Comparison of ENCODE assay signal across 1 cellular context in the genomic region with DNA sequence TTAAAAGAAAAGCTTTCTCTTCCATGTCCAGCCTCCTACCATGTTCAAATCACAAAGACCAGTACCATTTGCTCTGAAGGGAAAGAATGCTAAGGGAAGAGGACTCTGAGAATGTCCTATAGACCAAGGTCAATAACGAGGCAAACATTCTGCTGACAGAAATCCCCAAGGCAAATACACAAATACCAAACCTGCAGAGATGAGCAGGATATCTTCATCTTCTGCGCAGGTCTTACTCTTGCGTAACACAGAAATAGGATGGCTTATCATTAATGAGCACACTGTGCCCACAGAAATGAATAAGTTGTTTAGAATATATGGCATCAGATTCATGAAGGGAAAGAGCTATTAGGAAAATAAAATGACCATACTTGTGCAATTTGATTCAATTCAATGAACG.
A peak's percentile ranks its signal among the peaks of the same experiment; 100 is the strongest.
TF ChIP-seq lines count a peak whose summit lies in the region.

No MANE protein-coding gene starts in this region.

TF ChIP-seq in HepG2, 621 proteins besides CTCF, POLR2A, EP300 and RAD21 (continued from another document):
- TF ChIP-seq ARID5B (CRISPR knock-in tag; IDR thresholded peaks at IDR 0.05) (peak; percentile 85), SP140L (CRISPR knock-in tag; IDR thresholded peaks at IDR 0.05; ENCODE audit: borderline replicate concordance) (0 out of 2 replicates have a peak, but pooled peaks have one; percentile 71), CC2D1A (CRISPR knock-in tag; IDR thresholded peaks at IDR 0.05) (no peak), RCOR2 (CRISPR knock-in tag; IDR thresholded peaks at IDR 0.05) (peak; percentile 64; the same call in 1 of the 2 replicates), ZSCAN9 (CRISPR knock-in tag; IDR thresholded peaks at IDR 0.05; ENCODE audit: borderline replicate concordance) (peak; percentile 58; the same call in 1 of the 2 replicates), MED1 (CRISPR knock-in tag; IDR thresholded peaks at IDR 0.05) (peak; percentile 28; the same call in 1 of the 2 replicates), NCOA2 (CRISPR knock-in tag; IDR thresholded peaks at IDR 0.05) (peak; percentile 60; the same call in 1 of the 2 replicates), ZNF790 (CRISPR knock-in tag; IDR thresholded peaks at IDR 0.05; ENCODE audit: borderline replicate concordance) (no peak), POGZ (CRISPR knock-in tag; IDR thresholded peaks at IDR 0.05) (peak; percentile 54; the same call in 1 of the 2 replicates), ZNF441 (CRISPR knock-in tag; IDR thresholded peaks at IDR 0.05; ENCODE audit: borderline replicate concordance) (no peak), FOXA3 (CRISPR knock-in tag; IDR thresholded peaks at IDR 0.05) (peak; percentile 77), TEAD3 (CRISPR knock-in tag; optimal IDR thresholded peaks at IDR 0.05; ENCODE audit: borderline replicate concordance) (peak; percentile 92), MZF1 (CRISPR knock-in tag; IDR thresholded peaks at IDR 0.05; ENCODE audit: borderline replicate concordance) (peak; percentile 99), MIER2 (CRISPR knock-in tag; IDR thresholded peaks at IDR 0.05) (0 out of 2 replicates have a peak, but pooled peaks have one; percentile 31), ZNF792 (CRISPR knock-in tag; IDR thresholded peaks at IDR 0.05) (0 out of 2 replicates have a peak, but pooled peaks have one; percentile 56), NONO (IDR thresholded peaks at IDR 0.05) (no peak), NONO (CRISPR knock-in tag; conservative IDR thresholded peaks at IDR 0.05) (peak; percentile 47; the same call in 1 of the 2 replicates), PTBP1 (IDR thresholded peaks at IDR 0.05; ENCODE audit: low read depth, low read length, poor library complexity, severe bottlenecking) (no peak), KDM1A (CRISPR knock-in tag; IDR thresholded peaks at IDR 0.05) (0 out of 2 replicates have a peak, but pooled peaks have one; percentile 41), ZNF33B (CRISPR knock-in tag; IDR thresholded peaks at IDR 0.05) (no peak), EHMT2 (IDR thresholded peaks at IDR 0.05; ENCODE audit: borderline replicate concordance, low read depth, low read length) (no peak; the same call in 1 of the 2 replicates), RARA (CRISPR knock-in tag; IDR thresholded peaks at IDR 0.05) (peak; percentile 24; the same call in 1 of the 2 replicates)
- TF ChIP-seq, protein P1, sequence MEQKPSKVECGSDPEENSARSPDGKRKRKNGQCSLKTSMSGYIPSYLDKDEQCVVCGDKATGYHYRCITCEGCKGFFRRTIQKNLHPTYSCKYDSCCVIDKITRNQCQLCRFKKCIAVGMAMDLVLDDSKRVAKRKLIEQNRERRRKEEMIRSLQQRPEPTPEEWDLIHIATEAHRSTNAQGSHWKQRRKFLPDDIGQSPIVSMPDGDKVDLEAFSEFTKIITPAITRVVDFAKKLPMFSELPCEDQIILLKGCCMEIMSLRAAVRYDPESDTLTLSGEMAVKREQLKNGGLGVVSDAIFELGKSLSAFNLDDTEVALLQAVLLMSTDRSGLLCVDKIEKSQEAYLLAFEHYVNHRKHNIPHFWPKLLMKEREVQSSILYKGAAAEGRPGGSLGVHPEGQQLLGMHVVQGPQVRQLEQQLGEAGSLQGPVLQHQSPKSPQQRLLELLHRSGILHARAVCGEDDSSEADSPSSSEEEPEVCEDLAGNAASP (CRISPR knock-in tag; IDR thresholded peaks at IDR 0.05; ENCODE audit: borderline replicate concordance), result peak; percentile 68
- TF ChIP-seq, protein P2, sequence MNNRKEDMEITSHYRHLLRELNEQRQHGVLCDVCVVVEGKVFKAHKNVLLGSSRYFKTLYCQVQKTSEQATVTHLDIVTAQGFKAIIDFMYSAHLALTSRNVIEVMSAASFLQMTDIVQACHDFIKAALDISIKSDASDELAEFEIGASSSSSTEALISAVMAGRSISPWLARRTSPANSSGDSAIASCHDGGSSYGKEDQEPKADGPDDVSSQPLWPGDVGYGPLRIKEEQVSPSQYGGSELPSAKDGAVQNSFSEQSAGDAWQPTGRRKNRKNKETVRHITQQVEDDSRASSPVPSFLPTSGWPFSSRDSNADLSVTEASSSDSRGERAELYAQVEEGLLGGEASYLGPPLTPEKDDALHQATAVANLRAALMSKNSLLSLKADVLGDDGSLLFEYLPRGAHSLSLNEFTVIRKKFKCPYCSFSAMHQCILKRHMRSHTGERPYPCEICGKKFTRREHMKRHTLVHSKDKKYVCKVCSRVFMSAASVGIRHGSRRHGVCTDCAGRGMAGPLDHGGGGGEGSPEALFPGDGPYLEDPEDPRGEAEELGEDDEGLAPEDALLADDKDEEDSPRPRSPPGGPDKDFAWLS (CRISPR knock-in tag; IDR thresholded peaks at IDR 0.05; ENCODE audit: borderline replicate concordance), result no peak
- TF ChIP-seq, protein P3, sequence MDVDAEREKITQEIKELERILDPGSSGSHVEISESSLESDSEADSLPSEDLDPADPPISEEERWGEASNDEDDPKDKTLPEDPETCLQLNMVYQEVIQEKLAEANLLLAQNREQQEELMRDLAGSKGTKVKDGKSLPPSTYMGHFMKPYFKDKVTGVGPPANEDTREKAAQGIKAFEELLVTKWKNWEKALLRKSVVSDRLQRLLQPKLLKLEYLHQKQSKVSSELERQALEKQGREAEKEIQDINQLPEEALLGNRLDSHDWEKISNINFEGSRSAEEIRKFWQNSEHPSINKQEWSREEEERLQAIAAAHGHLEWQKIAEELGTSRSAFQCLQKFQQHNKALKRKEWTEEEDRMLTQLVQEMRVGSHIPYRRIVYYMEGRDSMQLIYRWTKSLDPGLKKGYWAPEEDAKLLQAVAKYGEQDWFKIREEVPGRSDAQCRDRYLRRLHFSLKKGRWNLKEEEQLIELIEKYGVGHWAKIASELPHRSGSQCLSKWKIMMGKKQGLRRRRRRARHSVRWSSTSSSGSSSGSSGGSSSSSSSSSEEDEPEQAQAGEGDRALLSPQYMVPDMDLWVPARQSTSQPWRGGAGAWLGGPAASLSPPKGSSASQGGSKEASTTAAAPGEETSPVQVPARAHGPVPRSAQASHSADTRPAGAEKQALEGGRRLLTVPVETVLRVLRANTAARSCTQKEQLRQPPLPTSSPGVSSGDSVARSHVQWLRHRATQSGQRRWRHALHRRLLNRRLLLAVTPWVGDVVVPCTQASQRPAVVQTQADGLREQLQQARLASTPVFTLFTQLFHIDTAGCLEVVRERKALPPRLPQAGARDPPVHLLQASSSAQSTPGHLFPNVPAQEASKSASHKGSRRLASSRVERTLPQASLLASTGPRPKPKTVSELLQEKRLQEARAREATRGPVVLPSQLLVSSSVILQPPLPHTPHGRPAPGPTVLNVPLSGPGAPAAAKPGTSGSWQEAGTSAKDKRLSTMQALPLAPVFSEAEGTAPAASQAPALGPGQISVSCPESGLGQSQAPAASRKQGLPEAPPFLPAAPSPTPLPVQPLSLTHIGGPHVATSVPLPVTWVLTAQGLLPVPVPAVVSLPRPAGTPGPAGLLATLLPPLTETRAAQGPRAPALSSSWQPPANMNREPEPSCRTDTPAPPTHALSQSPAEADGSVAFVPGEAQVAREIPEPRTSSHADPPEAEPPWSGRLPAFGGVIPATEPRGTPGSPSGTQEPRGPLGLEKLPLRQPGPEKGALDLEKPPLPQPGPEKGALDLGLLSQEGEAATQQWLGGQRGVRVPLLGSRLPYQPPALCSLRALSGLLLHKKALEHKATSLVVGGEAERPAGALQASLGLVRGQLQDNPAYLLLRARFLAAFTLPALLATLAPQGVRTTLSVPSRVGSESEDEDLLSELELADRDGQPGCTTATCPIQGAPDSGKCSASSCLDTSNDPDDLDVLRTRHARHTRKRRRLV (CRISPR knock-in tag; IDR thresholded peaks at IDR 0.05), result no peak
- TF ChIP-seq, protein P4, sequence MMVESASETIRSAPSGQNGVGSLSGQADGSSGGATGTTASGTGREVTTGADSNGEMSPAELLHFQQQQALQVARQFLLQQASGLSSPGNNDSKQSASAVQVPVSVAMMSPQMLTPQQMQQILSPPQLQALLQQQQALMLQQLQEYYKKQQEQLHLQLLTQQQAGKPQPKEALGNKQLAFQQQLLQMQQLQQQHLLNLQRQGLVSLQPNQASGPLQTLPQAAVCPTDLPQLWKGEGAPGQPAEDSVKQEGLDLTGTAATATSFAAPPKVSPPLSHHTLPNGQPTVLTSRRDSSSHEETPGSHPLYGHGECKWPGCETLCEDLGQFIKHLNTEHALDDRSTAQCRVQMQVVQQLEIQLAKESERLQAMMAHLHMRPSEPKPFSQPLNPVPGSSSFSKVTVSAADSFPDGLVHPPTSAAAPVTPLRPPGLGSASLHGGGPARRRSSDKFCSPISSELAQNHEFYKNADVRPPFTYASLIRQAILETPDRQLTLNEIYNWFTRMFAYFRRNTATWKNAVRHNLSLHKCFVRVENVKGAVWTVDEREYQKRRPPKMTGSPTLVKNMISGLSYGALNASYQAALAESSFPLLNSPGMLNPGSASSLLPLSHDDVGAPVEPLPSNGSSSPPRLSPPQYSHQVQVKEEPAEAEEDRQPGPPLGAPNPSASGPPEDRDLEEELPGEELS (CRISPR knock-in tag; IDR thresholded peaks at IDR 0.05), result peak; percentile 68
- TF ChIP-seq, protein P5, sequence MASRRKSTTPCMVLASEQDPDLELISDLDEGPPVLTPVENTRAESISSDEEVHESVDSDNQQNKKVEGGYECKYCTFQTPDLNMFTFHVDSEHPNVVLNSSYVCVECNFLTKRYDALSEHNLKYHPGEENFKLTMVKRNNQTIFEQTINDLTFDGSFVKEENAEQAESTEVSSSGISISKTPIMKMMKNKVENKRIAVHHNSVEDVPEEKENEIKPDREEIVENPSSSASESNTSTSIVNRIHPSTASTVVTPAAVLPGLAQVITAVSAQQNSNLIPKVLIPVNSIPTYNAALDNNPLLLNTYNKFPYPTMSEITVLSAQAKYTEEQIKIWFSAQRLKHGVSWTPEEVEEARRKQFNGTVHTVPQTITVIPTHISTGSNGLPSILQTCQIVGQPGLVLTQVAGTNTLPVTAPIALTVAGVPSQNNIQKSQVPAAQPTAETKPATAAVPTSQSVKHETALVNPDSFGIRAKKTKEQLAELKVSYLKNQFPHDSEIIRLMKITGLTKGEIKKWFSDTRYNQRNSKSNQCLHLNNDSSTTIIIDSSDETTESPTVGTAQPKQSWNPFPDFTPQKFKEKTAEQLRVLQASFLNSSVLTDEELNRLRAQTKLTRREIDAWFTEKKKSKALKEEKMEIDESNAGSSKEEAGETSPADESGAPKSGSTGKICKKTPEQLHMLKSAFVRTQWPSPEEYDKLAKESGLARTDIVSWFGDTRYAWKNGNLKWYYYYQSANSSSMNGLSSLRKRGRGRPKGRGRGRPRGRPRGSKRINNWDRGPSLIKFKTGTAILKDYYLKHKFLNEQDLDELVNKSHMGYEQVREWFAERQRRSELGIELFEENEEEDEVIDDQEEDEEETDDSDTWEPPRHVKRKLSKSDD (CRISPR knock-in tag; IDR thresholded peaks at IDR 0.05; ENCODE audit: low read depth), result 0 out of 2 replicates have a peak, but pooled peaks have one; percentile 49
